In genomic region chr10:110670335-110670734, GRCh38 we compare ENCODE assay signal across 22 cellular contexts. TPM values are rescaled to one million over a fixed set of nuclear protein-coding genes. Genes with fewer than 3 reads are reported as not detected.
"Had no signal": no experiment of that assay in that cellular context is flagged by ENCODE, and none has a peak within 500 bp of the region (broad histone marks: within the 10 kb centered on the region; RNA-seq: fewer than 3 reads in every experiment).

No MANE protein-coding gene starts in this region.

- H3K36me3 ChIP-seq: brain microvascular endothelial cell, ovary, tibial nerve had no signal

- DNase-seq: activated B cell treated with CpG ODN at 0.5 μM for 24 hours; activated CD4-positive, alpha-beta T cell treated with anti-CD3 and anti-CD28 coated beads, Interleukin-2, amount 50 U/mL, for 1 hour; activated CD8-positive, alpha-beta T cell treated with anti-CD3 and anti-CD28 coated beads for 36 hours; activated gamma-delta T cell treated with Interleukin-2 at 50 U/mL for 16 hours; activated naive CD4-positive, alpha-beta T cell treated with anti-CD3 and anti-CD28 coated beads, Interleukin-2, amount 50 U/mL, for 16 hours; activated T-cell treated with anti-CD3 and anti-CD28 coated beads, Interleukin-2, amount 50 U/mL, for 4 hours; amniotic stem cell; brain microvascular endothelial cell; central memory CD4-positive, alpha-beta T cell; mammary epithelial cell; naive B cell; nephron progenitor cell; ovary; stimulated activated CD4-positive, alpha-beta T cell treated with anti-CD3 and anti-CD28 coated beads, Interleukin-2, amount 100 ng/mL, for 48 hours; stimulated activated naive CD4-positive, alpha-beta T cell treated with Interleukin-2 at 50 U/mL for 16 hours; SW 1271; T-helper 17 cell; T1000 had no signal

- H3K4me1 Mint-ChIP-seq: activated T-helper 17 cell treated with anti-CD3 and anti-CD28 coated beads, Interleukin-2, amount 50 U/mL, for 72 hours had no signal

- H3K4me3 ChIP-seq: ovary, tibial nerve had no signal

- H3K4me3 Mint-ChIP-seq: activated B cell treated with CpG ODN at 0.5 μM for 24 hours; activated CD8-positive, alpha-beta T cell treated with anti-CD3 and anti-CD28 coated beads for 36 hours; activated T-cell treated with anti-CD3 and anti-CD28 coated beads, Interleukin-2, amount 50 U/mL, for 4 hours; activated T-helper 17 cell treated with anti-CD3 and anti-CD28 coated beads, Interleukin-2, amount 50 U/mL, for 72 hours; nephron progenitor cell; T-helper 17 cell had no signal

- H3K27ac ChIP-seq: brain microvascular endothelial cell, ovary, tibial nerve had no signal

- H3K27ac Mint-ChIP-seq: activated B cell treated with CpG ODN at 0.5 μM for 24 hours; activated CD8-positive, alpha-beta T cell treated with anti-CD3 and anti-CD28 coated beads for 36 hours; activated T-helper 17 cell treated with anti-CD3 and anti-CD28 coated beads, Interleukin-2, amount 50 U/mL, for 72 hours; naive B cell; nephron progenitor cell; progenitor cell of endocrine pancreas; T-helper 17 cell had no signal

- H3K36me3 Mint-ChIP-seq: naive B cell had no signal

- H3K27me3 ChIP-seq: brain microvascular endothelial cell, ovary had no signal

- H3K9me3 ChIP-seq: ovary, tibial nerve had no signal

- H3K27me3 Mint-ChIP-seq: activated T-helper 17 cell treated with anti-CD3 and anti-CD28 coated beads, Interleukin-2, amount 50 U/mL, for 72 hours had no signal

- H3K9me3 Mint-ChIP-seq: activated B cell treated with CpG ODN at 0.5 μM for 24 hours; activated CD8-positive, alpha-beta T cell treated with anti-CD3 and anti-CD28 coated beads for 36 hours; activated T-cell treated with anti-CD3 and anti-CD28 coated beads, Interleukin-2, amount 50 U/mL, for 4 hours; activated T-helper 17 cell treated with anti-CD3 and anti-CD28 coated beads, Interleukin-2, amount 50 U/mL, for 72 hours; naive B cell; nephron progenitor cell had no signal

- ATAC-seq: activated CD8-positive, alpha-beta T cell treated with anti-CD3 and anti-CD28 coated beads for 36 hours; activated T-cell treated with anti-CD3 and anti-CD28 coated beads, Interleukin-2, amount 50 U/mL, for 4 hours; activated T-helper 17 cell treated with anti-CD3 and anti-CD28 coated beads, Interleukin-2, amount 50 U/mL, for 72 hours; T-helper 17 cell had no signal

RNA-seq across cellular contexts. Expression of gene RBM20, which starts 26.2 kb away (rescaled TPM):
- total RNA-seq: endothelial cell of umbilical vein, T-helper 17 cell had no signal
- polyA plus RNA-seq: mammary epithelial cell had no signal
